Comparison of ENCODE assay signal across 18 cellular contexts in genomic region chr10:26505491-26505890, GRCh38.
DNase-seq lines count a peak whose midpoint lies in the region; ATAC-seq, FAIRE-seq and TF ChIP-seq lines count a peak whose summit lies in the region.
"Had no signal": no experiment of that assay in that cellular context is flagged by ENCODE, and none has a peak within 500 bp of the region (broad histone marks: within the 10 kb centered on the region; RNA-seq: fewer than 3 reads in every experiment).

No MANE protein-coding gene starts in this region.

- peaks cover 71% of the 10 kb centered on the region for H3K36me3 Mint-ChIP-seq in CD4-positive, CD25-positive, alpha-beta regulatory T cell
- peaks cover 76% of the 10 kb centered on the region for H3K36me3 Mint-ChIP-seq in activated CD8-positive, alpha-beta T cell treated with anti-CD3 and anti-CD28 coated beads, Interleukin-2, amount 10 ng/mL, durations not matched to agents 7 days and 5 days (ENCODE audit: low read depth)
- peaks cover 32 to 87% (median 68%) of the 10 kb centered on the region in 3 donors for H3K36me3 Mint-ChIP-seq in naive thymus-derived CD8-positive, alpha-beta T cell

- TF ChIP-seq EP300 in A549 (IDR thresholded peaks at IDR 0.05) = no peak

- peak overlapping the region in 2 of 3 donors; percentile 68 to 87 for H3K27ac Mint-ChIP-seq in CD4-positive, CD25-positive, alpha-beta regulatory T cell
- peak overlapping the region; percentile 11 for H3K27ac Mint-ChIP-seq in activated CD8-positive, alpha-beta T cell treated with anti-CD3 and anti-CD28 coated beads, Interleukin-2, amount 10 ng/mL, durations not matched to agents 7 days and 5 days
- peak overlapping the region in 8 of 10 donors; percentile 40 to 86 (median 76) for H3K27ac Mint-ChIP-seq in naive thymus-derived CD8-positive, alpha-beta T cell

- peaks cover 12 to 47% (median 26%) of the 10 kb centered on the region in 4 donors for H3K4me1 Mint-ChIP-seq in CD4-positive, CD25-positive, alpha-beta regulatory T cell
- peaks cover 5% of the 10 kb centered on the region for H3K4me1 Mint-ChIP-seq in activated CD8-positive, alpha-beta T cell treated with anti-CD3 and anti-CD28 coated beads, Interleukin-2, amount 10 ng/mL, durations not matched to agents 7 days and 5 days (ENCODE audit: low read depth)
- peaks cover 25 to 47% (median 33%) of the 10 kb centered on the region in 4 donors for H3K4me1 Mint-ChIP-seq in naive thymus-derived CD8-positive, alpha-beta T cell

- TF ChIP-seq CTCF in A549 (IDR thresholded peaks at IDR 0.05) (no peak), GM13977 (IDR thresholded peaks at IDR 0.05; ENCODE audit: extremely low read depth, insufficient read depth, missing control alignments) (no peak)

- H3K27me3 ChIP-seq in CD4-positive, CD25-positive, alpha-beta regulatory T cell (ENCODE audit: control insufficient read depth, insufficient read depth, low read length) = no peaks in the 10 kb centered on the region
- H3K27me3 ChIP-seq: BLaER1 had no signal

- no peaks in the 10 kb centered on the region for H3K4me1 ChIP-seq in A549
- H3K4me1 ChIP-seq in CD4-positive, CD25-positive, alpha-beta regulatory T cell (ENCODE audit: control insufficient read depth, insufficient read depth, low read length, poor library complexity, severe bottlenecking) = no peaks in the 10 kb centered on the region
- H3K4me1 ChIP-seq: BLaER1 had no signal

- H3K27me3 Mint-ChIP-seq in CD4-positive, CD25-positive, alpha-beta regulatory T cell = no peaks in the 10 kb centered on the region
- H3K27me3 Mint-ChIP-seq in activated CD8-positive, alpha-beta T cell treated with anti-CD3 and anti-CD28 coated beads, Interleukin-2, amount 10 ng/mL, durations not matched to agents 7 days and 5 days (ENCODE audit: low read depth) = no peaks in the 10 kb centered on the region
- no peaks in the 10 kb centered on the region for H3K27me3 Mint-ChIP-seq in naive thymus-derived CD8-positive, alpha-beta T cell

- no peak for TF ChIP-seq POLR2A in A549 (IDR thresholded peaks at IDR 0.05; ENCODE audit: low read length)

- 81% methylated on average over 5 of the region's 5 CpGs for WGBS in A549 (ENCODE audit: missing lambda C conversion rate)

- peak overlapping the region in 1 of 4 donors; percentile 24 for H3K4me3 Mint-ChIP-seq in CD4-positive, CD25-positive, alpha-beta regulatory T cell
- no peak overlapping the region for H3K4me3 Mint-ChIP-seq in activated CD8-positive, alpha-beta T cell treated with anti-CD3 and anti-CD28 coated beads, Interleukin-2, amount 10 ng/mL, durations not matched to agents 7 days and 5 days
- no peak overlapping the region for H3K4me3 Mint-ChIP-seq in naive thymus-derived CD8-positive, alpha-beta T cell

- no peak overlapping the region for H3K4me2 ChIP-seq in A549
- H3K4me2 ChIP-seq: BLaER1 had no signal

- no peak for DNase-seq in A549 (ENCODE audit: low read depth in 1 of 2, low spot score in 1 of 2)
- DNase-seq in CD4-positive, CD25-positive, alpha-beta regulatory T cell = no peak
- DNase-seq in activated CD8-positive, alpha-beta T cell treated with anti-CD3 and anti-CD28 coated beads, Interleukin-2, amount 10 ng/mL, durations not matched to agents 7 days and 5 days = no peak
- no peak for DNase-seq in naive thymus-derived CD8-positive, alpha-beta T cell
- DNase-seq in stimulated activated CD8-positive, alpha-beta memory T cell treated with anti-CD3 and anti-CD28 coated beads, Interleukin-4, amount 100 ng/mL, for 48 hours = no peak
- DNase-seq in GM13977 (ENCODE audit: low spot score) = no peak
- DNase-seq in pons (ENCODE audit: low spot score) = no peak
- DNase-seq: DMS79, MV-4-11, NCI-H1436 treated with DMSO at 0.1 percent for 48 hours, NCI-H2081 treated with DMSO at 0.1 percent for 48 hours, NCI-H526 treated with DMSO at 0.1 percent for 48 hours, SIG-M5 had no signal

- no peak for FAIRE-seq in A549 (lab: Jason Lieb, UNC)
- FAIRE-seq: G401.6, GM12892, GM19239 had no signal

- H3K27ac ChIP-seq in A549 = no peak overlapping the region
- no peak overlapping the region for H3K27ac ChIP-seq in CD4-positive, CD25-positive, alpha-beta regulatory T cell (ENCODE audit: insufficient read depth, low read length, poor library complexity, severe bottlenecking)
- H3K27ac ChIP-seq: BLaER1 had no signal

- H3K9me3 Mint-ChIP-seq in CD4-positive, CD25-positive, alpha-beta regulatory T cell = peaks cover 0 to 2% (median 0%) of the 10 kb centered on the region in 7 donors
- H3K9me3 Mint-ChIP-seq in activated CD8-positive, alpha-beta T cell treated with anti-CD3 and anti-CD28 coated beads, Interleukin-2, amount 10 ng/mL, durations not matched to agents 7 days and 5 days (ENCODE audit: insufficient read depth) = no peaks in the 10 kb centered on the region
- H3K9me3 Mint-ChIP-seq in naive thymus-derived CD8-positive, alpha-beta T cell = peaks cover 0 to 3% (median 0%) of the 10 kb centered on the region in 9 donors

- no peak for ATAC-seq in A549
- ATAC-seq in CD4-positive, CD25-positive, alpha-beta regulatory T cell (ENCODE audit: low read depth in 2 of 2) = no peak
- ATAC-seq in activated CD8-positive, alpha-beta T cell treated with anti-CD3 and anti-CD28 coated beads, Interleukin-2, amount 10 ng/mL, durations not matched to agents 7 days and 5 days = no peak
- ATAC-seq in naive thymus-derived CD8-positive, alpha-beta T cell = no peak
- ATAC-seq: HCT116 had no signal

- no peaks in the 10 kb centered on the region for H3K9me3 ChIP-seq in A549
- no peaks in the 10 kb centered on the region for H3K9me3 ChIP-seq in CD4-positive, CD25-positive, alpha-beta regulatory T cell (ENCODE audit: control insufficient read depth in 2 of 2, low read length in 2 of 2)
- H3K9me3 ChIP-seq: BLaER1 had no signal

- CTCF ChIA-PET in A549 (lab: Yijun Ruan, JAX) = no interaction called here
- CTCF ChIA-PET in activated CD8-positive, alpha-beta T cell treated with anti-CD3 and anti-CD28 coated beads, Interleukin-2, amount 10 ng/mL, durations not matched to agents 7 days and 5 days (lab: Charles Lee) = no interaction called here

- H3K36me3 ChIP-seq in CD4-positive, CD25-positive, alpha-beta regulatory T cell (ENCODE audit: control insufficient read depth, insufficient read depth, low read length) = peaks cover 86% of the 10 kb centered on the region

- no peak overlapping the region for H3K4me3 ChIP-seq in A549
- no peak overlapping the region for H3K4me3 ChIP-seq in CD4-positive, CD25-positive, alpha-beta regulatory T cell (ENCODE audit: low read depth, low read length)
- H3K4me3 ChIP-seq: BLaER1 had no signal

- POLR2A ChIA-PET in A549 (lab: Yijun Ruan, JAX) = no interaction called here
- POLR2A ChIA-PET in activated CD8-positive, alpha-beta T cell treated with anti-CD3 and anti-CD28 coated beads, Interleukin-2, amount 10 ng/mL, durations not matched to agents 7 days and 5 days (lab: Charles Lee) = no interaction called here
- POLR2A ChIA-PET in naive thymus-derived CD8-positive, alpha-beta T cell (lab: Charles Lee) = interaction anchor here (0.5 kb wide), 1 partner anchor 1242 kb away, joined by 4 read pairs; no protein-coding TSS in a partner anchor

- no peak for TF ChIP-seq RAD21 in A549 (conservative IDR thresholded peaks at IDR 0.05 in 1 of 2, IDR thresholded peaks at IDR 0.05 in 1 of 2)

- in situ Hi-C loops in GM13977 (cut with MboI; ENCODE audit: low pct_unique_long_range_greater_than_20kb, low sequenced_read_pairs, unreplicated experiment) = no loop called here

TF ChIP-seq in A549, 52 proteins besides CTCF, POLR2A, EP300 and RAD21:
- TF ChIP-seq CEBPB (IDR thresholded peaks at IDR 0.05) (peak; percentile 48 to 51; a peak in 2 of 4 replicates), HOXB5 (CRISPR knock-in tag; IDR thresholded peaks at IDR 0.05) (no peak), HEYL (CRISPR knock-in tag; IDR thresholded peaks at IDR 0.05) (no peak), RNF2 (IDR thresholded peaks at IDR 0.05; ENCODE audit: borderline replicate concordance, low read depth) (no peak)
TF ChIP-seq in A549: peak in this region for 1.

Comparison
In these comparisons a context has a peak if more than half of its experiments do, and no peak if none do; other contexts are left out.
1. H3K27ac Mint-ChIP-seq: peak in every context shown above with its lines; median percentile 78 in CD4-positive, CD25-positive, alpha-beta regulatory T cell; 76 in naive thymus-derived CD8-positive, alpha-beta T cell; 11 in activated CD8-positive, alpha-beta T cell treated with anti-CD3 and anti-CD28 coated beads, Interleukin-2, amount 10 ng/mL, durations not matched to agents 7 days and 5 days.